8 cellular contexts compared by ENCODE assay signal in genomic region chr1:151060241-151061011, GRCh38. TPM values are rescaled to one million over a fixed set of nuclear protein-coding genes. Genes with fewer than 3 reads are reported as not detected.
DNase-seq lines count a peak whose midpoint lies in the region; ATAC-seq, FAIRE-seq and TF ChIP-seq lines count a peak whose summit lies in the region.

Gene MLLT11 (plus strand): TSS chr1:151060397. CDS start chr1:151067225, 6,828 bp downstream.

- POLR2A ChIA-PET in A673 (lab: Charles Lee; ENCODE audit: low non-redundant PET): no interaction called here

- peak within 1 kb of the TSS; percentile 75 for H3K9ac ChIP-seq in neural progenitor cell

- peak within 1 kb of the TSS; percentile 90 for H3K4me2 ChIP-seq in neural progenitor cell

- H3K27me3 Mint-ChIP-seq in activated naive CD8-positive, alpha-beta T cell treated with anti-CD3 and anti-CD28 coated beads, Interleukin-2, amount 50 U/mL, for 24 hours: no peaks in the 10 kb centered on the region
- H3K27me3 Mint-ChIP-seq in neural progenitor cell (ENCODE audit: insufficient read depth, low read depth): peaks cover 11% of the 10 kb centered on the region

- peaks cover 53% of the 10 kb centered on the region for H3K4me1 Mint-ChIP-seq in activated naive CD8-positive, alpha-beta T cell treated with anti-CD3 and anti-CD28 coated beads, Interleukin-2, amount 50 U/mL, for 24 hours
- H3K4me1 Mint-ChIP-seq in neural progenitor cell: peaks cover 41% of the 10 kb centered on the region

- peak within 1 kb of the TSS; percentile 96 for H3K27ac Mint-ChIP-seq in activated naive CD8-positive, alpha-beta T cell treated with anti-CD3 and anti-CD28 coated beads, Interleukin-2, amount 50 U/mL, for 24 hours
- peak within 1 kb of the TSS; percentile 92 for H3K27ac Mint-ChIP-seq in neural progenitor cell

- H3K4me1 ChIP-seq in A673 (ENCODE audit: insufficient read depth, low read length, poor library complexity, severe bottlenecking): peaks cover 24% of the 10 kb centered on the region
- peaks cover 17% of the 10 kb centered on the region for H3K4me1 ChIP-seq in neural progenitor cell

- CTCF ChIA-PET in A673 (lab: Charles Lee): interaction anchor here (1.0 to 1.5 kb wide), 2 partner anchors 12 to 39 kb away, joined by 4 to 5 read pairs; no protein-coding TSS in a partner anchor

- H3K4me3 Mint-ChIP-seq in activated naive CD8-positive, alpha-beta T cell treated with anti-CD3 and anti-CD28 coated beads, Interleukin-2, amount 50 U/mL, for 24 hours: peak within 1 kb of the TSS; percentile 97
- peak within 1 kb of the TSS; percentile 93 for H3K4me3 Mint-ChIP-seq in neural progenitor cell

- H3F3A ChIP-seq in neural progenitor cell (ENCODE audit: low read depth): peaks cover 25% of the 10 kb centered on the region

- H3K27ac ChIP-seq in A673 (ENCODE audit: low read depth, low read length, poor library complexity, severe bottlenecking) (peak within 1 kb of the TSS; percentile 95), neural progenitor cell (peak within 1 kb of the TSS; percentile 76)

- intact Hi-C loops in A673 (cut with micrococcal nuclease; ENCODE audit: unreplicated experiment): loop anchor here (1.0 kb wide), 1 partner anchor 10 kb away; the partner anchor contains the start of gene GABPB2

- ATAC-seq in activated naive CD8-positive, alpha-beta T cell treated with anti-CD3 and anti-CD28 coated beads, Interleukin-2, amount 50 U/mL, for 24 hours: no peak
- ATAC-seq in GM19455 (IDR thresholded peaks at IDR 0.05; ENCODE audit: unreplicated experiment) (no peak), HG03108 (IDR thresholded peaks at IDR 0.05; ENCODE audit: unreplicated experiment) (no peak)

- DNase-seq in A673 (ENCODE audit: low spot score) (peak; percentile 96), GM19239 (ENCODE audit: insufficient read length, low spot score) (no peak), NCI-H524 treated with DMSO at 0.1 percent for 48 hours (lab: John Stamatoyannopoulos, UW) (peak; percentile 68), glomerular visceral epithelial cell (ENCODE audit: extremely low spot score) (peak; percentile 72), neural progenitor cell (ENCODE audit: low spot score) (peak; percentile 94)
- peak; percentile 53 for DNase-seq in activated naive CD8-positive, alpha-beta T cell treated with anti-CD3 and anti-CD28 coated beads, Interleukin-2, amount 50 U/mL, for 24 hours

- TF ChIP-seq CTCF in A673 (conservative IDR thresholded peaks at IDR 0.05; ENCODE audit: low read depth, low read length): no peak; the same call in 1 of the 2 replicates
- TF ChIP-seq CTCF in neural progenitor cell (IDR thresholded peaks at IDR 0.05): peak; percentile 30

- peaks cover 31% of the 10 kb centered on the region for H4K20me1 ChIP-seq in neural progenitor cell (ENCODE audit: low read depth)

- peaks cover 21% of the 10 kb centered on the region for H3K36me3 ChIP-seq in A673 (ENCODE audit: insufficient read depth, low read length, poor library complexity, severe bottlenecking)
- no peaks in the 10 kb centered on the region for H3K36me3 ChIP-seq in neural progenitor cell

- H3K79me2 ChIP-seq in neural progenitor cell (ENCODE audit: low read depth): peaks cover 97% of the 10 kb centered on the region

- no peaks in the 10 kb centered on the region for H3K9me3 ChIP-seq in A673 (ENCODE audit: low read depth, low read length, poor library complexity, severe bottlenecking)
- no peaks in the 10 kb centered on the region for H3K9me3 ChIP-seq in neural progenitor cell (ENCODE audit: low read depth)

- H3K9me3 Mint-ChIP-seq in activated naive CD8-positive, alpha-beta T cell treated with anti-CD3 and anti-CD28 coated beads, Interleukin-2, amount 50 U/mL, for 24 hours: no peaks in the 10 kb centered on the region
- no peaks in the 10 kb centered on the region for H3K9me3 Mint-ChIP-seq in neural progenitor cell

- H2AFZ ChIP-seq in neural progenitor cell (replicated peaks): peak within 1 kb of the TSS; percentile 75

- H3K36me3 Mint-ChIP-seq in activated naive CD8-positive, alpha-beta T cell treated with anti-CD3 and anti-CD28 coated beads, Interleukin-2, amount 50 U/mL, for 24 hours (ENCODE audit: low read depth): peaks cover 35% of the 10 kb centered on the region
- peaks cover 33% of the 10 kb centered on the region for H3K36me3 Mint-ChIP-seq in neural progenitor cell

- H3K4me3 ChIP-seq in A673 (ENCODE audit: low read depth, low read length, poor library complexity, severe bottlenecking) (peak within 1 kb of the TSS; percentile 99), neural progenitor cell (peak within 1 kb of the TSS; percentile 89)

- FAIRE-seq in GM19239 (lab: Jason Lieb, UNC): peak; percentile 28

- no peaks in the 10 kb centered on the region for H3K27me3 ChIP-seq in A673 (replicated peaks; ENCODE audit: insufficient read depth, low read depth, low read length, poor library complexity)
- H3K27me3 ChIP-seq in neural progenitor cell: no peaks in the 10 kb centered on the region

- TSS peak; percentile 64 for BruUV-seq in A673 (replicated peaks; lab: Mats Ljungman, UMichigan)

RNA-seq across cellular contexts. Expression of gene MLLT11, which starts in this region (rescaled TPM):
- total RNA-seq in A673 (2021) (91.9 and 108 TPM in 2 replicates), neural progenitor cell (ENCODE audit: low replicate concordance) (27.9 and 37.0 TPM in 2 replicates)
